In genomic region chr4:156948738-156949137, GRCh38 we compare ENCODE assay signal across 18 cellular contexts. TPM values are rescaled to one million over a fixed set of nuclear protein-coding genes. Genes with fewer than 3 reads are reported as not detected.
DNase-seq lines count a peak whose midpoint lies in the region; ATAC-seq, FAIRE-seq and TF ChIP-seq lines count a peak whose summit lies in the region.
"Had no signal": no experiment of that assay in that cellular context is flagged by ENCODE, and none has a peak within 500 bp of the region (broad histone marks: within the 10 kb centered on the region; RNA-seq: fewer than 3 reads in every experiment).

No MANE protein-coding gene starts in this region.

- H4K20me1 ChIP-seq in keratinocyte (ENCODE audit: control insufficient read depth, extremely low read depth, insufficient read depth, low read length), result no peaks in the 10 kb centered on the region
- H4K20me1 ChIP-seq: BLaER1 treated with 17β-estradiol and CSF1 and Interleukin-3, amounts not matched to agents 10 nM and 100 nM had no signal

- no peaks in the 10 kb centered on the region for H3K27me3 Mint-ChIP-seq in HFFc6 (ENCODE audit: insufficient read depth)
- H3K27me3 Mint-ChIP-seq: activated naive CD8-positive, alpha-beta T cell treated with anti-CD3 and anti-CD28 coated beads, Interleukin-2, amount 50 U/mL, for 24 hours; activated T-cell treated with anti-CD3 and anti-CD28 coated beads, Interleukin-2, amount 50 U/mL, for 24 hours had no signal

- no peaks in the 10 kb centered on the region for H3K9me3 Mint-ChIP-seq in HFFc6
- H3K9me3 Mint-ChIP-seq: activated naive CD8-positive, alpha-beta T cell treated with anti-CD3 and anti-CD28 coated beads, Interleukin-2, amount 50 U/mL, for 24 hours; activated T-cell treated with anti-CD3 and anti-CD28 coated beads, Interleukin-2, amount 50 U/mL, for 24 hours had no signal

- no peak for ATAC-seq in HG02870 (IDR thresholded peaks at IDR 0.05; ENCODE audit: unreplicated experiment)
- ATAC-seq: activated naive CD8-positive, alpha-beta T cell treated with anti-CD3 and anti-CD28 coated beads, Interleukin-2, amount 50 U/mL, for 24 hours had no signal

- H3K4me1 ChIP-seq in ascending aorta (peaks cover 4 to 47% of the 10 kb centered on the region in 2 donors), keratinocyte (ENCODE audit: control insufficient read depth, extremely low read depth, insufficient read depth, low read length) (peaks cover 77% of the 10 kb centered on the region), stomach (peaks cover 34 to 98% (median 69%) of the 10 kb centered on the region in 4 donors), spleen (no peaks in the 10 kb centered on the region)

- H3K27me3 ChIP-seq in ascending aorta, result no peaks in the 10 kb centered on the region
- H3K27me3 ChIP-seq in keratinocyte (ENCODE audit: control insufficient read depth, extremely low read depth, insufficient read depth, low read length), result no peaks in the 10 kb centered on the region
- no peaks in the 10 kb centered on the region for H3K27me3 ChIP-seq in stomach
- H3K27me3 ChIP-seq in spleen (replicated peaks in 1 of 7), result no peaks in the 10 kb centered on the region
- H3K27me3 ChIP-seq: BLaER1 treated with 17β-estradiol and CSF1 and Interleukin-3, amounts not matched to agents 10 nM and 100 nM had no signal

- no peak for TF ChIP-seq EP300 in stomach (IDR thresholded peaks at IDR 0.05)

- H2AFZ ChIP-seq in keratinocyte (ENCODE audit: control insufficient read depth, low read length), result no peak overlapping the region

- TF ChIP-seq POLR2A in stomach (IDR thresholded peaks at IDR 0.05) (no peak), spleen (IDR thresholded peaks at IDR 0.05) (no peak)

- H3K36me3 Mint-ChIP-seq in HFFc6 (ENCODE audit: low read depth), result peaks cover 5% of the 10 kb centered on the region; the same call in 1 of the 2 replicates

- H3K9me3 ChIP-seq in ascending aorta, result no peaks in the 10 kb centered on the region
- no peaks in the 10 kb centered on the region for H3K9me3 ChIP-seq in keratinocyte (ENCODE audit: control insufficient read depth, low read depth, low read length)
- no peaks in the 10 kb centered on the region for H3K9me3 ChIP-seq in stomach
- H3K9me3 ChIP-seq in spleen, result no peaks in the 10 kb centered on the region
- H3K9me3 ChIP-seq: BLaER1 treated with 17β-estradiol and CSF1 and Interleukin-3, amounts not matched to agents 10 nM and 100 nM had no signal

- dilution Hi-C loops in keratinocyte (cut with MboI; ENCODE audit: extremely low pct_ligation_motif_present, low sequenced_read_pairs), result no loop called here

- peak overlapping the region; percentile 40; the same call in 1 of the 2 replicates for H3K27ac Mint-ChIP-seq in HFFc6
- H3K27ac Mint-ChIP-seq: activated naive CD8-positive, alpha-beta T cell treated with anti-CD3 and anti-CD28 coated beads, Interleukin-2, amount 50 U/mL, for 24 hours; activated T-cell treated with anti-CD3 and anti-CD28 coated beads, Interleukin-2, amount 50 U/mL, for 24 hours had no signal

- H3K9ac ChIP-seq in keratinocyte (ENCODE audit: control insufficient read depth, extremely low read depth, insufficient read depth, low read length), result peak overlapping the region; percentile 59
- H3K9ac ChIP-seq: BLaER1 treated with 17β-estradiol and CSF1 and Interleukin-3, amounts not matched to agents 10 nM and 100 nM; KMS-11 had no signal

- no peak overlapping the region for H3K4me3 Mint-ChIP-seq in HFFc6
- H3K4me3 Mint-ChIP-seq: activated naive CD8-positive, alpha-beta T cell treated with anti-CD3 and anti-CD28 coated beads, Interleukin-2, amount 50 U/mL, for 24 hours; activated T-cell treated with anti-CD3 and anti-CD28 coated beads, Interleukin-2, amount 50 U/mL, for 24 hours had no signal

- intact Hi-C loops in ascending aorta (cut with DNase I) (loop anchor here (5.0 kb wide), 3 partner anchors 56 to 176 kb away; no protein-coding TSS in a partner anchor), stomach (cut with DNase I; ENCODE audit: low total_unique reads) (no loop called here), spleen (cut with DNase I; ENCODE audit: low total_unique reads) (no loop called here)

- TF ChIP-seq CTCF in HFFc6 (IDR thresholded peaks at IDR 0.05), result no peak
- no peak for TF ChIP-seq CTCF in ascending aorta (IDR thresholded peaks at IDR 0.05)
- TF ChIP-seq CTCF in keratinocyte (optimal IDR thresholded peaks at IDR 0.05 in 1 of 3, IDR thresholded peaks at IDR 0.05 in 1 of 3, conservative IDR thresholded peaks at IDR 0.05 in 1 of 3; ENCODE audit: extremely low read depth in 1 of 3, insufficient read depth in 2 of 3, low read length in 3 of 3), result no peak
- TF ChIP-seq CTCF in stomach (IDR thresholded peaks at IDR 0.05), result no peak
- no peak for TF ChIP-seq CTCF in spleen (IDR thresholded peaks at IDR 0.05 in 8 of 11, conservative IDR thresholded peaks at IDR 0.05 in 3 of 11)

- peak overlapping the region; percentile 95 for H3K4me2 ChIP-seq in keratinocyte (ENCODE audit: control insufficient read depth, extremely low read depth, insufficient read depth, low read depth, low read length)
- H3K4me2 ChIP-seq: KMS-11 had no signal

- 48 to 71% (median 56%) methylated on average over 3 of the region's 3 CpGs for WGBS in stomach, 5 donors
- 67 to 84% (median 80%) methylated on average over 3 of the region's 3 CpGs for WGBS in spleen, 5 donors

- FAIRE-seq in keratinocyte (lab: Jason Lieb, UNC), result no peak

- peaks cover 75% of the 10 kb centered on the region for H3K79me2 ChIP-seq in keratinocyte (ENCODE audit: control insufficient read depth, insufficient read depth, low read length)

- DNase-seq in HFFc6, result no peak
- DNase-seq in ascending aorta (ENCODE audit: low spot score in 2 of 2), result no peak
- DNase-seq in keratinocyte (ENCODE audit: low read depth, low spot score), result no peak
- no peak for DNase-seq in stomach
- no peak for DNase-seq in Kasumi-1 (lab: John Stamatoyannopoulos, UW)
- no peak for DNase-seq in spleen
- DNase-seq in NCI-H2081 treated with DMSO at 0.1 percent for 48 hours (lab: John Stamatoyannopoulos, UW), result no peak
- DNase-seq: activated CD4-positive, alpha-beta T cell treated with anti-CD3 and anti-CD28 coated beads, Interleukin-2, amount 50 U/mL, for 1 hour; activated naive CD8-positive, alpha-beta T cell treated with anti-CD3 and anti-CD28 coated beads, Interleukin-2, amount 50 U/mL, for 24 hours; activated T-cell treated with anti-CD3 and anti-CD28 coated beads, Interleukin-2, amount 50 U/mL, for 24 hours; cortex of kidney; DMS79; NCI-H526; T1000 had no signal

- H3K36me3 ChIP-seq in ascending aorta, result no peaks in the 10 kb centered on the region
- no peaks in the 10 kb centered on the region for H3K36me3 ChIP-seq in keratinocyte (ENCODE audit: control insufficient read depth in 2 of 2, extremely low read depth in 1 of 2, insufficient read depth in 2 of 2, low read length in 2 of 2)
- H3K36me3 ChIP-seq in stomach, result no peaks in the 10 kb centered on the region
- no peaks in the 10 kb centered on the region for H3K36me3 ChIP-seq in spleen
- H3K36me3 ChIP-seq: BLaER1 treated with 17β-estradiol and CSF1 and Interleukin-3, amounts not matched to agents 10 nM and 100 nM had no signal

- peaks cover 100% of the 10 kb centered on the region for H3K4me1 Mint-ChIP-seq in HFFc6 (ENCODE audit: low read depth)
- H3K4me1 Mint-ChIP-seq: activated naive CD8-positive, alpha-beta T cell treated with anti-CD3 and anti-CD28 coated beads, Interleukin-2, amount 50 U/mL, for 24 hours had no signal

- peak overlapping the region; percentile 83 to 87 for H3K27ac ChIP-seq in ascending aorta
- peak overlapping the region; percentile 89 for H3K27ac ChIP-seq in keratinocyte (ENCODE audit: control insufficient read depth, insufficient read depth, low read length)
- peak overlapping the region in 4 of 5 donors; percentile 64 to 81 (median 75) for H3K27ac ChIP-seq in stomach
- H3K27ac ChIP-seq in spleen, result no peak overlapping the region
- H3K27ac ChIP-seq: BLaER1 treated with 17β-estradiol and CSF1 and Interleukin-3, amounts not matched to agents 10 nM and 100 nM; KMS-11; skin epidermis had no signal

- H3K4me3 ChIP-seq in ascending aorta (peak overlapping the region in 1 of 2 donors; percentile 47), keratinocyte (ENCODE audit: control insufficient read depth in 2 of 3, extremely low read depth in 1 of 3, insufficient read depth in 2 of 3, low read depth in 1 of 3, low read length in 3 of 3) (peak overlapping the region in 1 of 3 experiments; percentile 11), stomach (no peak overlapping the region), spleen (no peak overlapping the region)
- H3K4me3 ChIP-seq: BLaER1 treated with 17β-estradiol and CSF1 and Interleukin-3, amounts not matched to agents 10 nM and 100 nM; skin epidermis had no signal

- H3K9me1 ChIP-seq in keratinocyte (ENCODE audit: control insufficient read depth, extremely low read depth, insufficient read depth, low read length), result no peaks in the 10 kb centered on the region

RNA-seq across cellular contexts. Expression of gene PDGFC, which starts 22.9 kb away (rescaled TPM):
- total RNA-seq in HFFc6 (2021; fragmentation: NEBNext Ultra II Directional; extraction: Animal tissue kit (Norgen Biotek cat#: 25700)), result 100 to 1,000 TPM in 1 of 6 experiments, 10 to 100 TPM in 5; 71.5 to 112 (median 76.1) TPM
- 21.0 TPM for total RNA-seq in ascending aorta
- polyA plus RNA-seq in keratinocyte, result 19.5 to 29.7 TPM (median 28.9 TPM) in 3 replicates
- 22.1 TPM for polyA plus RNA-seq in keratinocyte (2011; ENCODE audit: low read depth)
- polyA plus RNA-seq in keratinocyte (2011; cell fraction: cytosol; rRNA removed), result 11.6 and 23.3 TPM in 2 replicates
- 34.6 and 37.1 TPM in 2 replicates for polyA plus RNA-seq in keratinocyte (2011; cell fraction: nucleus; rRNA removed)
- polyA plus RNA-seq in keratinocyte (2012; ENCODE audit: low replicate concordance), result 12.8 and 36.2 TPM in 2 replicates
- 30.0 to 73.6 TPM (median 44.4 TPM) in 3 replicates for polyA minus RNA-seq in keratinocyte
- 24.0 TPM for polyA minus RNA-seq in keratinocyte (2011; cell fraction: cytosol; rRNA and poly(A)+ RNA removed)
- polyA minus RNA-seq in keratinocyte (2011; cell fraction: nucleus; rRNA and poly(A)+ RNA removed), result 35.7 and 84.4 TPM in 2 replicates
- total RNA-seq in stomach, result 10 to 100 TPM in 4 of 5 donors, 1 to 10 TPM in 1; 5.5 to 39.8 (median 14.7) TPM
- 10 to 100 TPM in 1 of 3 donors, 1 to 10 TPM in 2; 4.9 to 10.8 (median 5.1) TPM for polyA plus RNA-seq in stomach
- 10 to 100 TPM; 10.5 to 24.7 (median 19.2) TPM for total RNA-seq in spleen
- polyA plus RNA-seq in spleen, result 1 to 10 TPM; 1.6 to 3.4 (median 1.9) TPM

Comparison
In these comparisons a context has a peak if more than half of its experiments do, and no peak if none do; other contexts are left out.
1. H3K27ac ChIP-seq: peak in ascending aorta (2 of 2), keratinocyte (single experiment) and stomach (4 of 5); none in spleen (0 of 8).